7 cellular contexts compared by ENCODE assay signal in the genomic region with DNA sequence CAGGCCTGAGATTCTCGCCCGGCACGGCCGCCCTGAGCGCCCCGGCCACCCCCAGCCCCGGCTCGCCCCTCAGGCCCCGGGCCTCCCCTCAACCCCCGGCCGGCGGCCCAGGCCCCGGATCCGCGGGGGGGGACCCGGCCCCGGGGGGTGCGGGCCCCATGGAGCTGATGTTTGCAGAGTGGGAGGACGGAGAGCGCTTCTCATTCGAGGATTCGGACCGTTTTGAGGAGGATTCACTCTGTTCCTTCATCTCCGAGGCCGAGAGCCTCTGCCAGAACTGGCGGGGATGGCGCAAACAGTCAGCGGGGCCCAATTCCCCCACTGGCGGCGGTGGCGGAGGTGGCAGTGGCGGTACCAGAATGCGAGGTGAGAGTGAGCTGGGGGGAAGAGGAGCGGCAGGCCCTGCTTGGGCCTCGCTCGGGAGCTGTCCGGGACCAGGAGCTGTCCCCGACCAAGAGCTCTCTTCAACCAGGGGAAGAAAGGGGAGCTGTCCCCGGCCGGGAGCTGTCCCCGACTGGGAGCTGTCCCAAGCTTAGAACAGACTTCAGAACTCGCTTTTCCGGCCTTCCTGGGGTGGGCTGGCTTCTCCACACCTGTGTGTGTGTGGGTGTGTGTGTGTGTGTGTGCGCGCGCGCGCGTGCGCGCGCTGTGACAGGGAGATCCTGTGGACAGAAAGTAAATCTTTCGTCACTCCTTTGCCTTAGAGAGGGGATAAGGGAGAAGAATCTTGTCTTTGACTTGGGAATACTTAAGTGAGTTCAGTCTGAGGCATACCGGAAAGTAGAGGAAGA. TPM values are rescaled to one million over a fixed set of nuclear protein-coding genes. Genes with fewer than 3 reads are reported as not detected.
DNase-seq lines count a peak whose midpoint lies in the region; ATAC-seq and TF ChIP-seq lines count a peak whose summit lies in the region.

No MANE protein-coding gene starts in this region.

- H3K27ac ChIP-seq in adipose tissue (ENCODE audit: low read depth, low read length) (peak overlapping the region; percentile 83), hepatocyte (peak overlapping the region; percentile 81), skin epidermis (peak overlapping the region; percentile 86 to 98 (median 92))

- H3K4me2 ChIP-seq in hepatocyte = peak overlapping the region; percentile 90

- DNase-seq in hepatocyte (ENCODE audit: low spot score) = peak; percentile 78
- DNase-seq in posterior vena cava (ENCODE audit: low spot score) = no peak

- TF ChIP-seq CTCF in hepatocyte (IDR thresholded peaks at IDR 0.05; ENCODE audit: poor library complexity) = no peak

- H3K4me3 ChIP-seq in hepatocyte = peak overlapping the region; percentile 6
- H3K4me3 ChIP-seq in skin epidermis = peak overlapping the region; percentile 70 to 99 (median 89)

- ATAC-seq in GM18505 (IDR thresholded peaks at IDR 0.05; ENCODE audit: unreplicated experiment) = peak; percentile 9
- ATAC-seq in HG02840 (IDR thresholded peaks at IDR 0.05; ENCODE audit: low FRiP score, unreplicated experiment) = peak; percentile 25

- intact Hi-C loops in posterior vena cava (cut with DNase I) = no loop called here

- no peaks in the 10 kb centered on the region for H3K9me3 ChIP-seq in hepatocyte (ENCODE audit: low read depth)

- 0 to 1% (median 1%) methylated on average over 46 to 54 of the region's 54 CpGs for WGBS in adipose tissue, 3 donors
- under 1% methylated on average over 49 of the region's 54 CpGs for WGBS in hepatocyte (ENCODE audit: low lambda C conversion rate, missing lambda C conversion rate)

- no peaks in the 10 kb centered on the region for H3K27me3 ChIP-seq in hepatocyte

- H3K79me2 ChIP-seq in hepatocyte = peaks cover 68% of the 10 kb centered on the region

- no peak for TF ChIP-seq POLR2A in GM18505 (IDR thresholded peaks at IDR 0.05; ENCODE audit: borderline replicate concordance, extremely low read depth, insufficient read depth, insufficient read length)

- H3K9me2 ChIP-seq in hepatocyte (replicated peaks; ENCODE audit: insufficient read depth) = no peaks in the 10 kb centered on the region

- peak overlapping the region; percentile 30 for H2AFZ ChIP-seq in hepatocyte

- peaks cover 19% of the 10 kb centered on the region for H3K4me1 ChIP-seq in hepatocyte (ENCODE audit: insufficient read depth)

- H3K36me3 ChIP-seq in hepatocyte (replicated peaks; ENCODE audit: insufficient read depth, low read depth) = no peaks in the 10 kb centered on the region

- H4K20me1 ChIP-seq in hepatocyte (ENCODE audit: insufficient read depth, poor library complexity, severe bottlenecking) = peaks cover 35% of the 10 kb centered on the region

TF ChIP-seq in PFSK-1, 5 proteins besides CTCF, POLR2A, EP300 and RAD21:
- TF ChIP-seq TAF1 (IDR thresholded peaks at IDR 0.05; ENCODE audit: borderline replicate concordance, insufficient read depth, low read length) = no peak
- TF ChIP-seq FOXP2 (optimal IDR thresholded peaks at IDR 0.05; ENCODE audit: borderline replicate concordance, extremely low read depth, extremely low read length, insufficient read depth) = no peak
- TF ChIP-seq SIN3A (IDR thresholded peaks at IDR 0.05; ENCODE audit: borderline replicate concordance, insufficient read depth, low read length) = peak; percentile 61; the same call in 1 of the 2 replicates
- no peak for TF ChIP-seq POLR2AphosphoS5 (IDR thresholded peaks at IDR 0.05; ENCODE audit: low read depth, low read length)
- TF ChIP-seq, protein P1, sequence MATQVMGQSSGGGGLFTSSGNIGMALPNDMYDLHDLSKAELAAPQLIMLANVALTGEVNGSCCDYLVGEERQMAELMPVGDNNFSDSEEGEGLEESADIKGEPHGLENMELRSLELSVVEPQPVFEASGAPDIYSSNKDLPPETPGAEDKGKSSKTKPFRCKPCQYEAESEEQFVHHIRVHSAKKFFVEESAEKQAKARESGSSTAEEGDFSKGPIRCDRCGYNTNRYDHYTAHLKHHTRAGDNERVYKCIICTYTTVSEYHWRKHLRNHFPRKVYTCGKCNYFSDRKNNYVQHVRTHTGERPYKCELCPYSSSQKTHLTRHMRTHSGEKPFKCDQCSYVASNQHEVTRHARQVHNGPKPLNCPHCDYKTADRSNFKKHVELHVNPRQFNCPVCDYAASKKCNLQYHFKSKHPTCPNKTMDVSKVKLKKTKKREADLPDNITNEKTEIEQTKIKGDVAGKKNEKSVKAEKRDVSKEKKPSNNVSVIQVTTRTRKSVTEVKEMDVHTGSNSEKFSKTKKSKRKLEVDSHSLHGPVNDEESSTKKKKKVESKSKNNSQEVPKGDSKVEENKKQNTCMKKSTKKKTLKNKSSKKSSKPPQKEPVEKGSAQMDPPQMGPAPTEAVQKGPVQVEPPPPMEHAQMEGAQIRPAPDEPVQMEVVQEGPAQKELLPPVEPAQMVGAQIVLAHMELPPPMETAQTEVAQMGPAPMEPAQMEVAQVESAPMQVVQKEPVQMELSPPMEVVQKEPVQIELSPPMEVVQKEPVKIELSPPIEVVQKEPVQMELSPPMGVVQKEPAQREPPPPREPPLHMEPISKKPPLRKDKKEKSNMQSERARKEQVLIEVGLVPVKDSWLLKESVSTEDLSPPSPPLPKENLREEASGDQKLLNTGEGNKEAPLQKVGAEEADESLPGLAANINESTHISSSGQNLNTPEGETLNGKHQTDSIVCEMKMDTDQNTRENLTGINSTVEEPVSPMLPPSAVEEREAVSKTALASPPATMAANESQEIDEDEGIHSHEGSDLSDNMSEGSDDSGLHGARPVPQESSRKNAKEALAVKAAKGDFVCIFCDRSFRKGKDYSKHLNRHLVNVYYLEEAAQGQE (IDR thresholded peaks at IDR 0.05; ENCODE audit: insufficient read depth in 1 of 2, low read depth in 2 of 2, low read length in 2 of 2) = peak; percentile 74 to 89

RNA-seq across cellular contexts. Expression of gene ZSWIM8, which starts 0.5 kb away (rescaled TPM):
- polyA plus RNA-seq in PFSK-1 (2012; ENCODE audit: insufficient read length, low read depth) = 61.8 TPM
- polyA plus RNA-seq in adipose tissue (10 to 100 TPM; 47.1 to 86.5 (median 65.1) TPM), hepatocyte (98.5 and 103 TPM in 2 replicates)
- total RNA-seq in hepatocyte (83.7 and 101 TPM in 2 replicates), posterior vena cava (10 to 100 TPM; 73.4 to 92.0 TPM)

RNA-seq across cellular contexts. Expression of gene CHCHD1, which starts 4.1 kb away (rescaled TPM):
- polyA plus RNA-seq in PFSK-1 (2012; ENCODE audit: insufficient read length, low read depth) = 46.9 TPM
- 10 to 100 TPM; 24.0 to 53.3 (median 47.1) TPM for polyA plus RNA-seq in adipose tissue
- total RNA-seq in hepatocyte = 45.3 and 59.1 TPM in 2 replicates
- 86.1 and 95.2 TPM in 2 replicates for polyA plus RNA-seq in hepatocyte
- total RNA-seq in posterior vena cava = 10 to 100 TPM; 15.1 to 18.8 TPM

RNA-seq across cellular contexts. Expression of gene NDST2, which starts 25.5 kb away (rescaled TPM):
- polyA plus RNA-seq in PFSK-1 (2012; ENCODE audit: insufficient read length, low read depth) = 23.9 TPM
- polyA plus RNA-seq in adipose tissue = 10 to 100 TPM in 1 of 3 donors, 1 to 10 TPM in 2; 7.8 to 22.6 (median 8.3) TPM
- total RNA-seq in hepatocyte = 10.7 and 29.9 TPM in 2 replicates
- 21.1 and 24.9 TPM in 2 replicates for polyA plus RNA-seq in hepatocyte
- 10 to 100 TPM; 23.4 to 24.4 TPM for total RNA-seq in posterior vena cava

RNA-seq across cellular contexts. Expression of gene SEC24C, which starts 41.7 kb away (rescaled TPM):
- polyA plus RNA-seq in PFSK-1 (2012; ENCODE audit: insufficient read length, low read depth) = 38.7 TPM
- polyA plus RNA-seq in adipose tissue (10 to 100 TPM; 22.1 to 34.1 (median 32.9) TPM), hepatocyte (46.8 and 47.6 TPM in 2 replicates)
- total RNA-seq in hepatocyte (59.4 and 60.2 TPM in 2 replicates), posterior vena cava (10 to 100 TPM; 51.3 to 51.4 TPM)
